ENCODE assay signal across 15 cellular contexts in genomic region chr1:201258763-201259230, GRCh38. TPM values are rescaled to one million over a fixed set of nuclear protein-coding genes. Genes with fewer than 3 reads are reported as not detected.
DNase-seq lines count a peak whose midpoint lies in the region; ATAC-seq and TF ChIP-seq lines count a peak whose summit lies in the region.
"Had no signal": no experiment of that assay in that cellular context is flagged by ENCODE, and none has a peak within 500 bp of the region (broad histone marks: within the 10 kb centered on the region; RNA-seq: fewer than 3 reads in every experiment).

No MANE protein-coding gene starts in this region.

- no peak for TF ChIP-seq POLR2A in IMR-90 (IDR thresholded peaks at IDR 0.05; ENCODE audit: low read depth, low read length)

- no peak overlapping the region for H2BK120ac ChIP-seq in IMR-90 (ENCODE audit: low read depth, low read length)
- H2BK120ac ChIP-seq in neuronal stem cell (ENCODE audit: low read depth, low read length) = no peak overlapping the region

- no TSS peak for BruUV-seq in IMR-90 (replicated peaks; lab: Mats Ljungman, UMichigan)

- peaks cover 2% of the 10 kb centered on the region; the same call in 1 of the 2 replicates for H3K27me3 ChIP-seq in IMR-90 (ENCODE audit: control insufficient read depth, insufficient read depth, low read length)
- H3K27me3 ChIP-seq in endodermal cell (ENCODE audit: control insufficient read depth, insufficient read depth, low read length, poor library complexity, severe bottlenecking) = peaks cover 18% of the 10 kb centered on the region
- peaks cover 0 to 25% (median 3%) of the 10 kb centered on the region in 3 experiments for H3K27me3 ChIP-seq in neuronal stem cell (ENCODE audit: control insufficient read depth in 3 of 3, insufficient read depth in 3 of 3, low read depth in 1 of 3, low read length in 3 of 3)
- H3K27me3 ChIP-seq: Peyer's patch had no signal

- H3K9me3 ChIP-seq in IMR-90 (ENCODE audit: control insufficient read depth, insufficient read depth, low read length) (no peaks in the 10 kb centered on the region), endodermal cell (ENCODE audit: control insufficient read depth, low read length) (no peaks in the 10 kb centered on the region), neuronal stem cell (replicated peaks in 1 of 2; ENCODE audit: control insufficient read depth in 2 of 2, insufficient read depth in 1 of 2, low read depth in 1 of 2, low read length in 2 of 2) (no peaks in the 10 kb centered on the region)
- H3K9me3 ChIP-seq: Peyer's patch had no signal

- POLR2A ChIA-PET in activated CD4-positive, alpha-beta T cell treated with anti-CD3 and anti-CD28 coated beads for 36 hours (lab: Charles Lee) = no interaction called here
- POLR2A ChIA-PET in IMR-90 (lab: Charles Lee; ENCODE audit: unreplicated experiment) = no interaction called here

- H3K27ac Mint-ChIP-seq in activated CD4-positive, alpha-beta T cell treated with anti-CD3 and anti-CD28 coated beads, Interleukin-2, amount 10 ng/mL, durations not matched to agents 24 days and 14 days = no peak overlapping the region
- H3K27ac Mint-ChIP-seq in activated CD4-positive, alpha-beta T cell treated with anti-CD3 and anti-CD28 coated beads for 36 hours = no peak overlapping the region
- no peak overlapping the region for H3K27ac Mint-ChIP-seq in endodermal cell
- no peak overlapping the region for H3K27ac Mint-ChIP-seq in activated naive CD4-positive, alpha-beta T cell treated with anti-CD3 and anti-CD28 coated beads, Interleukin-2, amount 50 U/mL, for 72 hours

- H2BK5ac ChIP-seq in IMR-90 (ENCODE audit: low read depth, low read length, poor library complexity, severe bottlenecking) (no peak overlapping the region), neuronal stem cell (ENCODE audit: low read length) (peak overlapping the region; percentile 41)

- H4K5ac ChIP-seq in IMR-90 (ENCODE audit: low read depth, low read length) = no peak overlapping the region

- no peak overlapping the region for H2BK15ac ChIP-seq in IMR-90 (ENCODE audit: low read depth, low read length)
- peak overlapping the region; percentile 15 for H2BK15ac ChIP-seq in neuronal stem cell (ENCODE audit: low read length)

- 93% methylated on average over 8 of the region's 14 CpGs; no CpG with 5 or more reads in 1 of the 2 experiments for WGBS in IMR-90 (ENCODE audit: extremely low coverage in 2 of 2, insufficient read length in 1 of 2), 2 experiments
- WGBS in endodermal cell (ENCODE audit: insufficient coverage in 1 of 2, insufficient read length in 1 of 2), 2 experiments = 94 to 98% methylated on average over 7 to 14 of the region's 14 CpGs
- WGBS in neuronal stem cell (ENCODE audit: extremely low coverage in 2 of 2, insufficient read length in 2 of 2, insufficient replicate concordance in 1 of 2), 2 donors = no CpG with 5 or more reads among the region's 14 CpGs

- H3K9ac ChIP-seq in IMR-90 (ENCODE audit: low read depth, low read length) = no peak overlapping the region
- H3K9ac ChIP-seq in endodermal cell (ENCODE audit: extremely low read depth, low read length, poor library complexity, severe bottlenecking) = no peak overlapping the region
- no peak overlapping the region for H3K9ac ChIP-seq in neuronal stem cell (ENCODE audit: low read depth, low read length, poor library complexity)

- H3K4me3 ChIP-seq in IMR-90 (ENCODE audit: insufficient read depth, low read depth, low read length) (no peak overlapping the region), endodermal cell (ENCODE audit: low read length) (no peak overlapping the region), neuronal stem cell (ENCODE audit: low read length in 2 of 2) (no peak overlapping the region)

- H3K4ac ChIP-seq in IMR-90 (ENCODE audit: low read depth, low read length) (no peak overlapping the region), neuronal stem cell (ENCODE audit: low read length) (no peak overlapping the region)

- no peak for TF ChIP-seq CTCF in IMR-90 (conservative IDR thresholded peaks at IDR 0.05; ENCODE audit: low read depth, low read length)
- no peak for TF ChIP-seq CTCF in endodermal cell (conservative IDR thresholded peaks at IDR 0.05)

- peak; percentile 40 for DNase-seq in activated CD4-positive, alpha-beta T cell treated with anti-CD3 and anti-CD28 coated beads, Interleukin-2, amount 10 ng/mL, durations not matched to agents 24 days and 14 days
- no peak for DNase-seq in activated CD4-positive, alpha-beta T cell treated with anti-CD3 and anti-CD28 coated beads for 36 hours
- DNase-seq in IMR-90 (no peak), endodermal cell (peak; percentile 52), neuronal stem cell (ENCODE audit: low spot score) (no peak), NCI-H345 (lab: John Stamatoyannopoulos, UW) (no peak), amniotic stem cell (lab: John Stamatoyannopoulos, UW) (no peak)
- DNase-seq in activated naive CD4-positive, alpha-beta T cell treated with anti-CD3 and anti-CD28 coated beads, Interleukin-2, amount 50 U/mL, for 72 hours (ENCODE audit: low spot score in 2 of 2) = no peak
- DNase-seq: 8988T, C1 segment of cervical spinal cord, KBM-7, NCI-H187, NCI-H446, SHP77 treated with DMSO at 0.1 percent for 48 hours had no signal

- H3K36me3 ChIP-seq in IMR-90 (ENCODE audit: control insufficient read depth, insufficient read depth, low read length) (no peaks in the 10 kb centered on the region), endodermal cell (ENCODE audit: control insufficient read depth, insufficient read depth, low read length) (no peaks in the 10 kb centered on the region), neuronal stem cell (replicated peaks in 1 of 2; ENCODE audit: control insufficient read depth in 2 of 2, insufficient read depth in 2 of 2, low read length in 2 of 2) (no peaks in the 10 kb centered on the region)
- H3K36me3 ChIP-seq: Peyer's patch had no signal

- H3K36me3 Mint-ChIP-seq in activated CD4-positive, alpha-beta T cell treated with anti-CD3 and anti-CD28 coated beads, Interleukin-2, amount 10 ng/mL, durations not matched to agents 24 days and 14 days (ENCODE audit: low read depth) = no peaks in the 10 kb centered on the region
- peaks cover 2% of the 10 kb centered on the region for H3K36me3 Mint-ChIP-seq in activated CD4-positive, alpha-beta T cell treated with anti-CD3 and anti-CD28 coated beads for 36 hours (ENCODE audit: low read depth)
- no peaks in the 10 kb centered on the region for H3K36me3 Mint-ChIP-seq in endodermal cell (ENCODE audit: low read depth)
- H3K36me3 Mint-ChIP-seq in activated naive CD4-positive, alpha-beta T cell treated with anti-CD3 and anti-CD28 coated beads, Interleukin-2, amount 50 U/mL, for 72 hours = no peaks in the 10 kb centered on the region

- CTCF ChIA-PET in activated CD4-positive, alpha-beta T cell treated with anti-CD3 and anti-CD28 coated beads for 36 hours (lab: Charles Lee) = interaction anchor here (0.9 to 1.4 kb wide), 3 partner anchors 87 to 151 kb away, joined by 3 to 4 read pairs (median 3); no protein-coding TSS in a partner anchor
- CTCF ChIA-PET in IMR-90 (lab: Yijun Ruan, JAX) = no interaction called here

- H3K27ac ChIP-seq in IMR-90 (ENCODE audit: insufficient read depth, low read length) (no peak overlapping the region), endodermal cell (ENCODE audit: low read depth, low read length) (no peak overlapping the region), neuronal stem cell (replicated peaks; ENCODE audit: low read length) (no peak overlapping the region)

- intact Hi-C loops in activated CD4-positive, alpha-beta T cell treated with anti-CD3 and anti-CD28 coated beads, Interleukin-2, amount 10 ng/mL, durations not matched to agents 24 days and 14 days (cut with micrococcal nuclease) = no loop called here
- intact Hi-C loops in activated CD4-positive, alpha-beta T cell treated with anti-CD3 and anti-CD28 coated beads for 36 hours (cut with DNase I, micrococcal nuclease) = no loop called here
- intact Hi-C loops in IMR-90 (cut with micrococcal nuclease) = no loop called here

- no peaks in the 10 kb centered on the region for H3K79me1 ChIP-seq in IMR-90 (ENCODE audit: low read depth in 1 of 2, low read length in 2 of 2)
- H3K79me1 ChIP-seq in neuronal stem cell (ENCODE audit: low read depth, low read length) = no peaks in the 10 kb centered on the region

- H2AK9ac ChIP-seq in IMR-90 (replicated peaks; ENCODE audit: low read depth, low read length, poor library complexity) = peak overlapping the region; percentile 55

- peaks cover 6% of the 10 kb centered on the region for H3K4me1 ChIP-seq in IMR-90 (ENCODE audit: control insufficient read depth, insufficient read depth, low read length)
- H3K4me1 ChIP-seq in endodermal cell (ENCODE audit: control insufficient read depth, insufficient read depth, low read length) = no peaks in the 10 kb centered on the region
- H3K4me1 ChIP-seq in neuronal stem cell (ENCODE audit: control insufficient read depth in 2 of 2, insufficient read depth in 1 of 2, low read depth in 1 of 2, low read length in 2 of 2) = peaks cover 0 to 8% of the 10 kb centered on the region in 2 donors

- no peaks in the 10 kb centered on the region for H4K20me1 ChIP-seq in IMR-90 (ENCODE audit: insufficient read depth, low read length)

- H2BK20ac ChIP-seq in IMR-90 (ENCODE audit: low read depth, low read length) = no peak overlapping the region

- no peak overlapping the region for H4K8ac ChIP-seq in IMR-90 (ENCODE audit: low read depth in 2 of 2, low read length in 2 of 2)
- H4K8ac ChIP-seq in neuronal stem cell (ENCODE audit: low read depth, low read length) = no peak overlapping the region

- no peaks in the 10 kb centered on the region for H3K9me3 Mint-ChIP-seq in activated CD4-positive, alpha-beta T cell treated with anti-CD3 and anti-CD28 coated beads, Interleukin-2, amount 10 ng/mL, durations not matched to agents 24 days and 14 days
- no peaks in the 10 kb centered on the region for H3K9me3 Mint-ChIP-seq in activated CD4-positive, alpha-beta T cell treated with anti-CD3 and anti-CD28 coated beads for 36 hours (ENCODE audit: low read depth)
- H3K9me3 Mint-ChIP-seq in endodermal cell = no peaks in the 10 kb centered on the region
- H3K9me3 Mint-ChIP-seq in activated naive CD4-positive, alpha-beta T cell treated with anti-CD3 and anti-CD28 coated beads, Interleukin-2, amount 50 U/mL, for 72 hours = no peaks in the 10 kb centered on the region

- 0 out of 2 replicates have a peak, but pooled peaks cover 5% of the 10 kb centered on the region for H3K9me1 ChIP-seq in IMR-90 (ENCODE audit: insufficient read depth, low read length)

- no peak for ATAC-seq in activated CD4-positive, alpha-beta T cell treated with anti-CD3 and anti-CD28 coated beads for 36 hours
- no peak for ATAC-seq in IMR-90 (ENCODE audit: low read depth)
- ATAC-seq in activated naive CD4-positive, alpha-beta T cell treated with anti-CD3 and anti-CD28 coated beads, Interleukin-2, amount 50 U/mL, for 72 hours = no peak

- no peak overlapping the region for H4K91ac ChIP-seq in IMR-90 (ENCODE audit: insufficient read depth, low read depth, low read length)
- H4K91ac ChIP-seq in neuronal stem cell (ENCODE audit: low read depth, low read length, poor library complexity) = no peak overlapping the region

- H3K23ac ChIP-seq in IMR-90 (ENCODE audit: low read depth, low read length) (no peak overlapping the region), neuronal stem cell (ENCODE audit: low read depth, low read length, poor library complexity) (peak overlapping the region; percentile 17)

- H3K14ac ChIP-seq in IMR-90 (replicated peaks; ENCODE audit: low read depth, low read length) = no peak overlapping the region
- peak overlapping the region; percentile 87 for H3K14ac ChIP-seq in neuronal stem cell (ENCODE audit: low read length)

- peaks cover 8% of the 10 kb centered on the region for H3K27me3 Mint-ChIP-seq in activated CD4-positive, alpha-beta T cell treated with anti-CD3 and anti-CD28 coated beads, Interleukin-2, amount 10 ng/mL, durations not matched to agents 24 days and 14 days
- peaks cover 14% of the 10 kb centered on the region for H3K27me3 Mint-ChIP-seq in activated CD4-positive, alpha-beta T cell treated with anti-CD3 and anti-CD28 coated beads for 36 hours
- peaks cover 29% of the 10 kb centered on the region for H3K27me3 Mint-ChIP-seq in endodermal cell (ENCODE audit: insufficient read depth)

- TF ChIP-seq RAD21 in IMR-90 (IDR thresholded peaks at IDR 0.05; ENCODE audit: low read length) = no peak

- H2AFZ ChIP-seq in IMR-90 (replicated peaks; ENCODE audit: low read length, poor library complexity) (no peak overlapping the region), neuronal stem cell (ENCODE audit: low read length) (no peak overlapping the region)

- no peak overlapping the region for H2AK5ac ChIP-seq in IMR-90 (ENCODE audit: low read depth, low read length)
- H2AK5ac ChIP-seq in neuronal stem cell (ENCODE audit: low read depth, low read length) = peak overlapping the region; percentile 47

- in situ Hi-C loops in IMR-90 (cut with MboI; ENCODE audit: low sequenced_read_pairs) = no loop called here

- dilution Hi-C loops in IMR-90 (cut with HindIII; ENCODE audit: low sequenced_read_pairs, unreplicated experiment) = no loop called here

- no peak overlapping the region for H3K56ac ChIP-seq in IMR-90 (ENCODE audit: extremely low read depth, insufficient read depth, low read length)

- no peak overlapping the region for H3K4me2 ChIP-seq in IMR-90 (ENCODE audit: low read depth, low read length)
- no peak overlapping the region for H3K4me2 ChIP-seq in neuronal stem cell (ENCODE audit: insufficient read depth, low read length, poor library complexity, severe bottlenecking)

- no peaks in the 10 kb centered on the region for H3K4me1 Mint-ChIP-seq in activated CD4-positive, alpha-beta T cell treated with anti-CD3 and anti-CD28 coated beads, Interleukin-2, amount 10 ng/mL, durations not matched to agents 24 days and 14 days
- H3K4me1 Mint-ChIP-seq in activated CD4-positive, alpha-beta T cell treated with anti-CD3 and anti-CD28 coated beads for 36 hours = peaks cover 3% of the 10 kb centered on the region
- peaks cover 4% of the 10 kb centered on the region for H3K4me1 Mint-ChIP-seq in endodermal cell

- H3K18ac ChIP-seq in IMR-90 (ENCODE audit: low read depth, low read length) (no peak overlapping the region), neuronal stem cell (ENCODE audit: low read length) (peak overlapping the region; percentile 60)

- H2BK12ac ChIP-seq in neuronal stem cell (ENCODE audit: low read length) = no peak overlapping the region

- H3K4me3 Mint-ChIP-seq in activated CD4-positive, alpha-beta T cell treated with anti-CD3 and anti-CD28 coated beads, Interleukin-2, amount 10 ng/mL, durations not matched to agents 24 days and 14 days = no peak overlapping the region
- H3K4me3 Mint-ChIP-seq in activated CD4-positive, alpha-beta T cell treated with anti-CD3 and anti-CD28 coated beads for 36 hours = no peak overlapping the region
- H3K4me3 Mint-ChIP-seq in endodermal cell = no peak overlapping the region

RNA-seq across cellular contexts. Expression of gene PKP1, which starts 24.5 kb away (rescaled TPM):
- total RNA-seq in activated CD4-positive, alpha-beta T cell treated with anti-CD3 and anti-CD28 coated beads, Interleukin-2, amount 10 ng/mL, durations not matched to agents 24 days and 14 days = not detected in 2 replicates
- not detected for total RNA-seq in activated CD4-positive, alpha-beta T cell treated with anti-CD3 and anti-CD28 coated beads for 36 hours
- total RNA-seq in IMR-90 (2012; rRNA removed) (under 0.01 and 0.18 TPM in 2 replicates), endodermal cell (under 1 TPM; 0.18 to 0.44 TPM)
- 0.16 and 0.36 TPM in 2 replicates for polyA plus RNA-seq in IMR-90 (2012; rRNA removed)
- polyA plus RNA-seq in IMR-90 (2012; cell fraction: cytosol; rRNA removed) = 0.16 and 0.26 TPM in 2 replicates
- polyA plus RNA-seq in IMR-90 (2012; cell fraction: nucleus; rRNA removed; ENCODE audit: low replicate concordance) = 0.18 and 0.20 TPM in 2 replicates
- not detected for polyA plus RNA-seq in endodermal cell (2013, experiment 1 of 2)
- not detected for polyA plus RNA-seq in endodermal cell (2013, experiment 2 of 2)
- 0.04 TPM for polyA plus RNA-seq in neuronal stem cell (2013, experiment 1 of 2)
- polyA plus RNA-seq in neuronal stem cell (2013, experiment 2 of 2) = 0.03 TPM
- not detected for total RNA-seq in activated naive CD4-positive, alpha-beta T cell treated with anti-CD3 and anti-CD28 coated beads, Interleukin-2, amount 50 U/mL, for 72 hours

Comparison
In these comparisons a context has a peak if more than half of its experiments do, and no peak if none do; other contexts are left out.
1. DNase-seq: peak in activated CD4-positive, alpha-beta T cell treated with anti-CD3 and anti-CD28 coated beads, Interleukin-2, amount 10 ng/mL, durations not matched to agents 24 days and 14 days (single experiment) and endodermal cell (single experiment); none in activated CD4-positive, alpha-beta T cell treated with anti-CD3 and anti-CD28 coated beads for 36 hours (single experiment), IMR-90 (single experiment), neuronal stem cell (single experiment), NCI-H345 (single experiment), activated naive CD4-positive, alpha-beta T cell treated with anti-CD3 and anti-CD28 coated beads, Interleukin-2, amount 50 U/mL, for 72 hours (0 of 2) and amniotic stem cell (single experiment).